ENCODE assay signal across 24 cellular contexts in the genomic region with DNA sequence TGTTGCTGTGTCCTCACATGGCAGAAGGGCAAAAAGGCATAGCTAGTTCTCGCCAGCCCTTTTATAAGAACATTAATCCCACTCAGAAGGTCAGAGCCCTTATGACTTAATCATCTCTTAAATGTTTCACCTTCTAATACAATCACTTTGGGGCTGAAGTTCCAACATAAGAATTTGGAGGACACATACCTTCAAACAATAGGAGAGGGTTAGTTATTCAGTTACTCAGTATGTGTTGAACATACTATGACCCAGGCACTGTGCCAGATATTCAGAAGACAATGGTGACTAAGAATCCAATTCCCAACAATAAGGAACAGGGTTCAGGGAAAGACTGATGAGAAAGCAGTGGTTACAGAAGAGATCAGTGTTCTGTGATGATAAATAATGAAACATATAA.
A peak's percentile ranks its signal among the peaks of the same experiment; 100 is the strongest.
DNase-seq lines count a peak whose midpoint lies in the region; ATAC-seq, FAIRE-seq and TF ChIP-seq lines count a peak whose summit lies in the region.
"Had no signal": no experiment of that assay in that cellular context is flagged by ENCODE, and none has a peak within 500 bp of the region (broad histone marks: within the 10 kb centered on the region; RNA-seq: fewer than 3 reads in every experiment).

No MANE protein-coding gene starts in this region.

- no peak for ATAC-seq in GM18858 (IDR thresholded peaks at IDR 0.05; ENCODE audit: unreplicated experiment)
- ATAC-seq: naive thymus-derived CD8-positive, alpha-beta T cell; T-cell had no signal

- no peak for TF ChIP-seq EP300 in Ishikawa (IDR thresholded peaks at IDR 0.05; ENCODE audit: borderline replicate concordance)

- H3K36me3 ChIP-seq in bronchial epithelial cell (ENCODE audit: control insufficient read depth, insufficient read depth, low read length) (no peaks in the 10 kb centered on the region), kidney epithelial cell (ENCODE audit: control insufficient read depth, insufficient read depth, low read length) (no peaks in the 10 kb centered on the region)
- H3K36me3 ChIP-seq: vagina had no signal

- no peaks in the 10 kb centered on the region for H3K27me3 ChIP-seq in bronchial epithelial cell (ENCODE audit: control insufficient read depth, insufficient read depth, low read length)
- no peaks in the 10 kb centered on the region for H3K27me3 ChIP-seq in kidney epithelial cell (ENCODE audit: control insufficient read depth, insufficient read depth, low read length)
- H3K27me3 ChIP-seq: vagina had no signal

- H3K27ac ChIP-seq in coronary artery, result no peak overlapping the region
- H3K27ac ChIP-seq: vagina had no signal

- no peak for TF ChIP-seq RAD21 in Ishikawa (IDR thresholded peaks at IDR 0.05; ENCODE audit: low read depth)

- TF ChIP-seq CTCF in bronchial epithelial cell (IDR thresholded peaks at IDR 0.05; ENCODE audit: insufficient read depth, low read length, severe bottlenecking), result no peak
- no peak for TF ChIP-seq CTCF in kidney epithelial cell (IDR thresholded peaks at IDR 0.05; ENCODE audit: insufficient read depth, low read length, poor library complexity, severe bottlenecking)
- TF ChIP-seq CTCF in coronary artery (IDR thresholded peaks at IDR 0.05), result no peak

- no peak overlapping the region for H3K4me3 ChIP-seq in bronchial epithelial cell (ENCODE audit: low read depth, low read length)
- no peak overlapping the region for H3K4me3 ChIP-seq in kidney epithelial cell (ENCODE audit: low read depth, low read length)
- H3K4me3 ChIP-seq in coronary artery, result no peak overlapping the region
- H3K4me3 ChIP-seq: vagina had no signal

- no peak for FAIRE-seq in bronchial epithelial cell (lab: Jason Lieb, UNC)
- FAIRE-seq: islet of Langerhans had no signal

- DNase-seq in A172 (ENCODE audit: low spot score) (peak; percentile 18), bronchial epithelial cell (ENCODE audit: low read depth) (peak; percentile 49), kidney epithelial cell (ENCODE audit: low read depth) (peak; percentile 51), DMS153 treated with DMSO at 0.1 percent for 48 hours (lab: John Stamatoyannopoulos, UW; ENCODE audit: unreplicated experiment) (no peak), coronary artery (ENCODE audit: low spot score) (no peak), NCI-H526 (lab: John Stamatoyannopoulos, UW) (no peak)
- DNase-seq: activated CD4-positive, alpha-beta T cell treated with anti-CD3 and anti-CD28 coated beads, Interleukin-2, amount 50 U/mL, for 48 hours; activated CD8-positive, alpha-beta memory T cell treated with anti-CD3 and anti-CD28 coated beads, Interleukin-2, amount 50 U/mL, for 4 hours; activated naive CD4-positive, alpha-beta T cell treated with anti-CD3 and anti-CD28 coated beads, Interleukin-2, amount 10 ng/mL, durations not matched to agents 7 days and 5 days; caudate nucleus; CD8-positive, alpha-beta memory T cell; DMS79; endodermal cell; midbrain; naive thymus-derived CD8-positive, alpha-beta T cell; NCI-H1048; NCI-H187; NCI-H526 treated with DMSO at 0.1 percent for 48 hours; stimulated activated naive CD4-positive, alpha-beta T cell treated with Interleukin-2 at 50 U/mL for 16 hours; T-cell had no signal

TF ChIP-seq in Ishikawa, 13 proteins besides CTCF, POLR2A, EP300 and RAD21:
- peak; percentile 33; the same call in 1 of the 2 replicates for TF ChIP-seq NFIC (IDR thresholded peaks at IDR 0.05)
- no peak for TF ChIP-seq CREB1 (IDR thresholded peaks at IDR 0.05; ENCODE audit: low read depth)

Comparison
In these comparisons a context has a peak if more than half of its experiments do, and no peak if none do; other contexts are left out.
1. DNase-seq: peak in A172 (single experiment), bronchial epithelial cell (single experiment) and kidney epithelial cell (single experiment); none in DMS153 treated with DMSO at 0.1 percent for 48 hours (single experiment), coronary artery (single experiment) and NCI-H526 (0 of 2).